Comparison of ENCODE assay signal across 9 cellular contexts in genomic region chr22:42299586-42300285, GRCh38. TPM values are rescaled to one million over a fixed set of nuclear protein-coding genes. Genes with fewer than 3 reads are reported as not detected.
A peak's percentile ranks its signal among the peaks of the same experiment; 100 is the strongest.
DNase-seq lines count a peak whose midpoint lies in the region; ATAC-seq lines count a peak whose summit lies in the region.
"Had no signal": no experiment of that assay in that cellular context is flagged by ENCODE, and none has a peak within 500 bp of the region (broad histone marks: within the 10 kb centered on the region; RNA-seq: fewer than 3 reads in every experiment).

No MANE protein-coding gene starts in this region.

- H3K9me3 ChIP-seq in SJCRH30 (replicated peaks) = no peaks in the 10 kb centered on the region
- H3K9me3 ChIP-seq in neuron (ENCODE audit: low read length) = no peaks in the 10 kb centered on the region
- H3K9me3 ChIP-seq: adrenal gland had no signal

- no peaks in the 10 kb centered on the region for H3K27me3 ChIP-seq in SJCRH30
- H3K27me3 ChIP-seq in neuron (ENCODE audit: insufficient read depth, low read length) = no peaks in the 10 kb centered on the region
- H3K27me3 ChIP-seq: adrenal gland had no signal

- ATAC-seq in activated naive CD8-positive, alpha-beta T cell treated with anti-CD3 and anti-CD28 coated beads, Interleukin-2, amount 10 ng/mL, durations not matched to agents 7 days and 5 days (ENCODE audit: low read depth) = no peak
- ATAC-seq in GM18511 (IDR thresholded peaks at IDR 0.05; ENCODE audit: unreplicated experiment) = no peak

- H3K27ac ChIP-seq in SJCRH30 = no peak overlapping the region
- H3K27ac ChIP-seq: adrenal gland had no signal

- H3K4me3 ChIP-seq in SJCRH30 (no peak overlapping the region), neuron (ENCODE audit: low read length) (peak overlapping the region; percentile 13)
- H3K4me3 ChIP-seq: adrenal gland had no signal

- peak overlapping the region; percentile 77 for H3K4me3 Mint-ChIP-seq in activated naive CD8-positive, alpha-beta T cell treated with anti-CD3 and anti-CD28 coated beads, Interleukin-2, amount 10 ng/mL, durations not matched to agents 7 days and 5 days

- peaks cover 5% of the 10 kb centered on the region for H3K27me3 Mint-ChIP-seq in activated naive CD8-positive, alpha-beta T cell treated with anti-CD3 and anti-CD28 coated beads, Interleukin-2, amount 10 ng/mL, durations not matched to agents 7 days and 5 days

- H3K36me3 ChIP-seq in SJCRH30 = no peaks in the 10 kb centered on the region
- no peaks in the 10 kb centered on the region for H3K36me3 ChIP-seq in neuron (ENCODE audit: insufficient read depth, low read length)
- H3K36me3 ChIP-seq: adrenal gland had no signal

- POLR2A ChIA-PET in activated naive CD8-positive, alpha-beta T cell treated with anti-CD3 and anti-CD28 coated beads, Interleukin-2, amount 10 ng/mL, durations not matched to agents 7 days and 5 days (lab: Charles Lee) = no interaction called here

- peak overlapping the region; percentile 79 for H3K27ac Mint-ChIP-seq in activated naive CD8-positive, alpha-beta T cell treated with anti-CD3 and anti-CD28 coated beads, Interleukin-2, amount 10 ng/mL, durations not matched to agents 7 days and 5 days

- H3K4me1 Mint-ChIP-seq in activated naive CD8-positive, alpha-beta T cell treated with anti-CD3 and anti-CD28 coated beads, Interleukin-2, amount 10 ng/mL, durations not matched to agents 7 days and 5 days = peaks cover 30% of the 10 kb centered on the region

- no peak overlapping the region for H2AFZ ChIP-seq in neuron (ENCODE audit: low read depth, low read length)

- DNase-seq in GF-D8 (lab: John Stamatoyannopoulos, UW) (peak; percentile 75), SJCRH30 (peak; percentile 39 to 40), amniotic stem cell (lab: John Stamatoyannopoulos, UW) (no peak), DMS79 treated with DMSO at 0.1 percent for 48 hours (lab: John Stamatoyannopoulos, UW) (no peak), NCI-H1092 treated with DMSO at 0.1 percent for 48 hours (lab: John Stamatoyannopoulos, UW) (no peak)
- peak; percentile 66 for DNase-seq in activated naive CD8-positive, alpha-beta T cell treated with anti-CD3 and anti-CD28 coated beads, Interleukin-2, amount 10 ng/mL, durations not matched to agents 7 days and 5 days

- no peaks in the 10 kb centered on the region for H3K9me3 Mint-ChIP-seq in activated naive CD8-positive, alpha-beta T cell treated with anti-CD3 and anti-CD28 coated beads, Interleukin-2, amount 10 ng/mL, durations not matched to agents 7 days and 5 days

- H3K4me1 ChIP-seq in SJCRH30 (no peaks in the 10 kb centered on the region), neuron (ENCODE audit: insufficient read depth, low read length) (peaks cover 31% of the 10 kb centered on the region)

- H3K36me3 Mint-ChIP-seq in activated naive CD8-positive, alpha-beta T cell treated with anti-CD3 and anti-CD28 coated beads, Interleukin-2, amount 10 ng/mL, durations not matched to agents 7 days and 5 days = no peaks in the 10 kb centered on the region

RNA-seq across cellular contexts. Expression of gene TCF20, which starts 29.3 kb away (rescaled TPM):
- total RNA-seq in SJCRH30 (2014; rRNA removed; shearing (Covaris generic)) = 34.6 and 36.5 TPM in 2 replicates
- 10 to 100 TPM; 77.0 to 87.4 TPM for total RNA-seq in activated naive CD8-positive, alpha-beta T cell treated with anti-CD3 and anti-CD28 coated beads, Interleukin-2, amount 10 ng/mL, durations not matched to agents 7 days and 5 days

Comparison
In these comparisons a context has a peak if more than half of its experiments do, and no peak if none do; other contexts are left out.
1. DNase-seq: peak in GF-D8 (single experiment), SJCRH30 (2 of 2) and activated naive CD8-positive, alpha-beta T cell treated with anti-CD3 and anti-CD28 coated beads, Interleukin-2, amount 10 ng/mL, durations not matched to agents 7 days and 5 days (single experiment); none in amniotic stem cell (single experiment), DMS79 treated with DMSO at 0.1 percent for 48 hours (single experiment) and NCI-H1092 treated with DMSO at 0.1 percent for 48 hours (single experiment).